26 cellular contexts compared by ENCODE assay signal in the genomic region with DNA sequence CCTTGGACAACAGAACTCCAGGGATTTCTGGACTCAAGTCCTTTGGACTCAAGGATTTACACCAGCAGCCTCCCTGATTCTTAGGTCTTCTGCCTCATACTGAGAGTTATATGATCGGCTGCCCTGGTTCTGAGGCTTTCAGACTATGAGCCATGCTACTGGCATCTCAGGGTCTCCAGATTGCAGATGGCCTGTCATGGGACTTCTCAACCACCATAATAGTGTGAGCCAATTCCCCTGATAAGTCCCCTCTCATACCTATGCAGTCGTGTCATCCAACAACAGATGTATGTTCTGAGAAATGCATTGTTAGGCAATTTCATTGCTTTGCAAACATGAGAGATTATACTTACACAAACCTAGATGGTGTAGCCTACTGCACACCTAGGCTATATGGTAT.
A peak's percentile ranks its signal among the peaks of the same experiment; 100 is the strongest.
DNase-seq lines count a peak whose midpoint lies in the region; TF ChIP-seq lines count a peak whose summit lies in the region.
"Had no signal": no experiment of that assay in that cellular context is flagged by ENCODE, and none has a peak within 500 bp of the region (broad histone marks: within the 10 kb centered on the region; RNA-seq: fewer than 3 reads in every experiment).

No MANE protein-coding gene starts in this region.

- no peak overlapping the region for H3K14ac ChIP-seq in mesenchymal stem cell (ENCODE audit: low read length in 2 of 2)

- no peaks in the 10 kb centered on the region for H3K27me3 ChIP-seq in mesenchymal stem cell (ENCODE audit: control insufficient read depth in 1 of 2, insufficient read depth in 1 of 2, low read length in 2 of 2)
- no peaks in the 10 kb centered on the region for H3K27me3 ChIP-seq in left ventricle myocardium inferior (ENCODE audit: low read depth)
- H3K27me3 ChIP-seq: esophagus squamous epithelium, upper lobe of right lung had no signal

- no peaks in the 10 kb centered on the region for H3K79me1 ChIP-seq in mesenchymal stem cell (replicated peaks; ENCODE audit: low read length, poor library complexity, severe bottlenecking)

- no peak overlapping the region for H3K9ac ChIP-seq in mesenchymal stem cell (ENCODE audit: low read length)

- no peaks in the 10 kb centered on the region for H3K4me1 Mint-ChIP-seq in glutamatergic neuron (ENCODE audit: low read depth, unreplicated experiment)
- peaks cover 9% of the 10 kb centered on the region for H3K4me1 Mint-ChIP-seq in T-helper 2 cell treated with Interferon-gamma antibody and Interleukin-4, amounts not matched to agents 5 μg/mL and 100 μg/mL, for 36 hours (ENCODE audit: low read depth)

- H3K4me2 ChIP-seq in mesenchymal stem cell (ENCODE audit: low read length, poor library complexity, severe bottlenecking): no peak overlapping the region
- H3K4me2 ChIP-seq: A549 had no signal

- no peak overlapping the region for H3K27ac ChIP-seq in mesenchymal stem cell (ENCODE audit: low read length, poor library complexity, severe bottlenecking)
- no peak overlapping the region for H3K27ac ChIP-seq in left ventricle myocardium inferior (replicated peaks)
- H3K27ac ChIP-seq: A549, esophagus squamous epithelium, HL-60, prostate gland, skin epidermis, upper lobe of right lung, VCaP had no signal

- H3K23ac ChIP-seq in mesenchymal stem cell (ENCODE audit: low read length in 2 of 2): no peak overlapping the region

- no peak overlapping the region for H2AFZ ChIP-seq in mesenchymal stem cell (ENCODE audit: low read depth, low read length)

- no peak overlapping the region for H4K91ac ChIP-seq in mesenchymal stem cell (ENCODE audit: low read length)

- H3K36me3 ChIP-seq in mesenchymal stem cell (ENCODE audit: control insufficient read depth in 1 of 2, insufficient read depth in 2 of 2, low read depth in 1 of 2, low read length in 2 of 2): no peaks in the 10 kb centered on the region
- no peaks in the 10 kb centered on the region for H3K36me3 ChIP-seq in left ventricle myocardium inferior
- H3K36me3 ChIP-seq: esophagus squamous epithelium, prostate gland, upper lobe of right lung had no signal

- no peak overlapping the region for H2BK12ac ChIP-seq in mesenchymal stem cell (ENCODE audit: low read length in 2 of 2)

- no peak overlapping the region for H3K4ac ChIP-seq in mesenchymal stem cell (ENCODE audit: low read depth in 1 of 2, low read length in 2 of 2)

- H2BK5ac ChIP-seq in mesenchymal stem cell (ENCODE audit: low read depth, low read length, poor library complexity, severe bottlenecking): no peak overlapping the region

- H3K9me3 Mint-ChIP-seq in glutamatergic neuron (ENCODE audit: unreplicated experiment): no peaks in the 10 kb centered on the region
- no peaks in the 10 kb centered on the region for H3K9me3 Mint-ChIP-seq in T-helper 2 cell treated with Interferon-gamma antibody and Interleukin-4, amounts not matched to agents 5 μg/mL and 100 μg/mL, for 36 hours
- H3K9me3 Mint-ChIP-seq: H9, nephron progenitor cell had no signal

- TF ChIP-seq CTCF in AG10803 (conservative IDR thresholded peaks at IDR 0.05; ENCODE audit: low read length): no peak
- TF ChIP-seq CTCF in epithelial cell of esophagus (IDR thresholded peaks at IDR 0.05; ENCODE audit: insufficient read depth, low read depth, low read length, missing control alignments): no peak
- no peak for TF ChIP-seq CTCF in left ventricle myocardium inferior (IDR thresholded peaks at IDR 0.05; ENCODE audit: borderline replicate concordance)
- TF ChIP-seq CTCF in glutamatergic neuron (IDR thresholded peaks at IDR 0.05; ENCODE audit: partially characterized antibody, unreplicated experiment): no peak

- no peak overlapping the region for H2AK5ac ChIP-seq in mesenchymal stem cell (ENCODE audit: low read length, severe bottlenecking)

- DNase-seq in AG10803 (ENCODE audit: low read depth) (peak; percentile 49), LHCN-M2 (ENCODE audit: low read depth) (peak; percentile 74), epithelial cell of esophagus (ENCODE audit: low read depth) (peak; percentile 6), mesenchymal stem cell (peak; percentile 60), left ventricle myocardium inferior (no peak), glutamatergic neuron (no peak), GOT3 (lab: John Stamatoyannopoulos, UW) (no peak)
- no peak for DNase-seq in T-helper 2 cell treated with Interferon-gamma antibody and Interleukin-4, amounts not matched to agents 5 μg/mL and 100 μg/mL, for 36 hours (ENCODE audit: low spot score)
- DNase-seq: amygdala; DMS 273 treated with DMSO at 0.1 percent for 48 hours; effector CD8-positive, alpha-beta T cell; esophagus squamous epithelium; H9; hippocampal formation; MV-4-11; NCI-H2081; NCI-H510A; nephron progenitor cell; stimulated activated CD4-positive, alpha-beta T cell treated with anti-CD3 and anti-CD28 coated beads, Interleukin-4, amount 100 ng/mL, for 1 hour; upper lobe of right lung had no signal

- no peak overlapping the region for H4K8ac ChIP-seq in mesenchymal stem cell (ENCODE audit: low read length)

- no peaks in the 10 kb centered on the region for H3K27me3 Mint-ChIP-seq in glutamatergic neuron (ENCODE audit: unreplicated experiment)
- peaks cover 2% of the 10 kb centered on the region for H3K27me3 Mint-ChIP-seq in T-helper 2 cell treated with Interferon-gamma antibody and Interleukin-4, amounts not matched to agents 5 μg/mL and 100 μg/mL, for 36 hours (ENCODE audit: low read depth)

- no peak overlapping the region for H3K4me3 ChIP-seq in AG10803 (ENCODE audit: low read length)
- H3K4me3 ChIP-seq in epithelial cell of esophagus (ENCODE audit: low read length): no peak overlapping the region
- H3K4me3 ChIP-seq in mesenchymal stem cell (ENCODE audit: insufficient read depth in 1 of 2, low read depth in 1 of 2, low read length in 2 of 2): no peak overlapping the region
- H3K4me3 ChIP-seq in left ventricle myocardium inferior: no peak overlapping the region
- H3K4me3 ChIP-seq: A549, esophagus squamous epithelium, prostate gland, skin epidermis, upper lobe of right lung had no signal

- H3K18ac ChIP-seq in mesenchymal stem cell (ENCODE audit: low read depth in 1 of 2, low read length in 2 of 2): no peak overlapping the region

- intact Hi-C loops in left ventricle myocardium inferior (cut with micrococcal nuclease): no loop called here

- no peak overlapping the region for H3K4me3 Mint-ChIP-seq in glutamatergic neuron (ENCODE audit: unreplicated experiment)
- H3K4me3 Mint-ChIP-seq in T-helper 2 cell treated with Interferon-gamma antibody and Interleukin-4, amounts not matched to agents 5 μg/mL and 100 μg/mL, for 36 hours: no peak overlapping the region
- H3K4me3 Mint-ChIP-seq: CD14-positive monocyte, H9, nephron progenitor cell had no signal

- H3K4me1 ChIP-seq in mesenchymal stem cell (ENCODE audit: control insufficient read depth, insufficient read depth, low read depth, low read length) (no peaks in the 10 kb centered on the region), left ventricle myocardium inferior (peaks cover 8% of the 10 kb centered on the region)
- H3K4me1 ChIP-seq: A549, prostate gland, upper lobe of right lung had no signal

- H3K36me3 Mint-ChIP-seq in glutamatergic neuron (ENCODE audit: unreplicated experiment): no peaks in the 10 kb centered on the region
- no peaks in the 10 kb centered on the region for H3K36me3 Mint-ChIP-seq in T-helper 2 cell treated with Interferon-gamma antibody and Interleukin-4, amounts not matched to agents 5 μg/mL and 100 μg/mL, for 36 hours (ENCODE audit: low read depth)
- H3K36me3 Mint-ChIP-seq: CD14-positive monocyte had no signal

- no peaks in the 10 kb centered on the region for H3K9me3 ChIP-seq in mesenchymal stem cell (ENCODE audit: control insufficient read depth, low read length)
- no peaks in the 10 kb centered on the region for H3K9me3 ChIP-seq in left ventricle myocardium inferior (replicated peaks)
- H3K9me3 ChIP-seq: A549, esophagus squamous epithelium, prostate gland, upper lobe of right lung had no signal

- 68% methylated on average over 2 of the region's 2 CpGs for WGBS in mesenchymal stem cell

- H2BK120ac ChIP-seq in mesenchymal stem cell (ENCODE audit: low read depth, low read length): no peak overlapping the region

- H2BK15ac ChIP-seq in mesenchymal stem cell (ENCODE audit: low read depth, poor library complexity, severe bottlenecking): no peak overlapping the region

- no peak overlapping the region for H3K27ac Mint-ChIP-seq in glutamatergic neuron (ENCODE audit: unreplicated experiment)
- H3K27ac Mint-ChIP-seq in T-helper 2 cell treated with Interferon-gamma antibody and Interleukin-4, amounts not matched to agents 5 μg/mL and 100 μg/mL, for 36 hours: no peak overlapping the region
- H3K27ac Mint-ChIP-seq: CD14-positive monocyte, H9, nephron progenitor cell had no signal

Comparison
In these comparisons a context has a peak if more than half of its experiments do, and no peak if none do; other contexts are left out.
1. DNase-seq: peak in AG10803 (single experiment), LHCN-M2 (single experiment), epithelial cell of esophagus (single experiment) and mesenchymal stem cell (single experiment); none in left ventricle myocardium inferior (single experiment), glutamatergic neuron (single experiment), GOT3 (single experiment) and T-helper 2 cell treated with Interferon-gamma antibody and Interleukin-4, amounts not matched to agents 5 μg/mL and 100 μg/mL, for 36 hours (single experiment).